Comparison of ENCODE assay signal across 15 cellular contexts in genomic region chr3:99751649-99752048, GRCh38.
A peak's percentile ranks its signal among the peaks of the same experiment; 100 is the strongest.
DNase-seq lines count a peak whose midpoint lies in the region; ATAC-seq and TF ChIP-seq lines count a peak whose summit lies in the region.
"Had no signal": no experiment of that assay in that cellular context is flagged by ENCODE, and none has a peak within 500 bp of the region (broad histone marks: within the 10 kb centered on the region; RNA-seq: fewer than 3 reads in every experiment).

No MANE protein-coding gene starts in this region.

- no peaks in the 10 kb centered on the region for H3K9me3 ChIP-seq in tibial nerve
- H3K9me3 ChIP-seq: Caco-2, suprapubic skin had no signal

- H3K27me3 ChIP-seq in tibial nerve = no peaks in the 10 kb centered on the region
- H3K27me3 ChIP-seq: suprapubic skin had no signal

- no peaks in the 10 kb centered on the region for H3K36me3 Mint-ChIP-seq in nephron progenitor cell (ENCODE audit: low read depth)
- H3K36me3 Mint-ChIP-seq: IgD-negative memory B cell had no signal

- DNase-seq in HS-27A (ENCODE audit: low read depth) = peak; percentile 49
- DNase-seq in astrocyte of the hippocampus (ENCODE audit: low read depth, low spot score) = peak; percentile 64
- DNase-seq in foreskin melanocyte = peak; percentile 78
- DNase-seq in tibial nerve (ENCODE audit: low spot score in 2 of 2) = no peak
- DNase-seq in omental fat pad (ENCODE audit: low spot score) = no peak
- no peak for DNase-seq in T-helper 2 cell
- no peak for DNase-seq in nephron progenitor cell
- DNase-seq: activated naive CD4-positive, alpha-beta T cell treated with anti-CD3 and anti-CD28 coated beads for 36 hours; Caco-2; left cardiac atrium; NCI-H1694 treated with DMSO at 0.1 percent for 48 hours had no signal

- peaks cover 5% of the 10 kb centered on the region for H3K27me3 Mint-ChIP-seq in nephron progenitor cell (ENCODE audit: low read depth, poor library complexity)

- no peak for ATAC-seq in omental fat pad (ENCODE audit: low FRiP score)

- no peaks in the 10 kb centered on the region for H3K4me1 Mint-ChIP-seq in nephron progenitor cell
- H3K4me1 Mint-ChIP-seq: IgD-negative memory B cell had no signal

- 41 to 43% methylated on average over 4 of the region's 4 CpGs for WGBS in tibial nerve, 2 donors

- no peaks in the 10 kb centered on the region for H3K9me3 Mint-ChIP-seq in nephron progenitor cell
- H3K9me3 Mint-ChIP-seq: activated naive CD4-positive, alpha-beta T cell treated with anti-CD3 and anti-CD28 coated beads for 36 hours; IgD-negative memory B cell; nephron had no signal

- H3K27ac ChIP-seq in tibial nerve = peak overlapping the region in 3 of 4 donors; percentile 14 to 86 (median 39)
- H3K27ac ChIP-seq: suprapubic skin, VCaP had no signal

- no peak for TF ChIP-seq EP300 in tibial nerve (IDR thresholded peaks at IDR 0.05)

- H3K27ac Mint-ChIP-seq in nephron progenitor cell = no peak overlapping the region
- H3K27ac Mint-ChIP-seq: activated naive CD4-positive, alpha-beta T cell treated with anti-CD3 and anti-CD28 coated beads for 36 hours; IgD-negative memory B cell; nephron had no signal

- TF ChIP-seq POLR2A in tibial nerve (IDR thresholded peaks at IDR 0.05) = no peak

- no peaks in the 10 kb centered on the region for H3K36me3 ChIP-seq in tibial nerve
- H3K36me3 ChIP-seq: suprapubic skin had no signal

- H3K4me3 ChIP-seq in tibial nerve = no peak overlapping the region
- H3K4me3 ChIP-seq: suprapubic skin had no signal

- peaks cover 0 to 34% (median 3%) of the 10 kb centered on the region in 4 donors for H3K4me1 ChIP-seq in tibial nerve
- H3K4me1 ChIP-seq: Caco-2, suprapubic skin had no signal

- no peak overlapping the region for H3K4me3 Mint-ChIP-seq in nephron progenitor cell
- H3K4me3 Mint-ChIP-seq: activated naive CD4-positive, alpha-beta T cell treated with anti-CD3 and anti-CD28 coated beads for 36 hours; IgD-negative memory B cell; nephron had no signal

- TF ChIP-seq CTCF in tibial nerve (IDR thresholded peaks at IDR 0.05) (no peak), omental fat pad (IDR thresholded peaks at IDR 0.05) (no peak), nephron progenitor cell (IDR thresholded peaks at IDR 0.05) (no peak)

Comparison
In these comparisons a context has a peak if more than half of its experiments do, and no peak if none do; other contexts are left out.
1. DNase-seq: peak in HS-27A (single experiment), astrocyte of the hippocampus (single experiment) and foreskin melanocyte (single experiment); none in tibial nerve (0 of 2), omental fat pad (single experiment), T-helper 2 cell (0 of 5) and nephron progenitor cell (single experiment).